Comparison of ENCODE assay signal across 12 cellular contexts in the genomic region with DNA sequence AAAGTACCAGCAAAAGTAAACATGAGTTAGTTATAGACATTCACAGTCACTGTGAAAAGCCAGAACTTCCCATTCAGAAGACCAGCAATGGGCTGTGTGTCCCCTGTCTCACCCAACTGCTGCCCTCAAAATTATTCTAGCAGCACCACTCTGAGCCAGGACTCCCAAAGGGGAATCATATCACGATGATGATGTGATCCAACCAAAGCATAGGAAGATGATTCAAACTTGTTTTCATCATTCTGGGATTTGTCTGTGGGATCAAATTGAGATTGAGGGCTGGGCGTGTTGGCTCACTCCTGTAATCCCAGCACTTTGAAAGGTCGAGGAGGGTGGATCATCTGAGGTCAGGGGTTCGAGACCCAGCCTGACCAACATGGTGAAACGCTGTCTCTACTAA. TPM values are rescaled to one million over a fixed set of nuclear protein-coding genes. Genes with fewer than 3 reads are reported as not detected.
"Had no signal": no experiment of that assay in that cellular context is flagged by ENCODE, and none has a peak within 500 bp of the region (broad histone marks: within the 10 kb centered on the region; RNA-seq: fewer than 3 reads in every experiment).

No MANE protein-coding gene starts in this region.

- H3K4me3 Mint-ChIP-seq: activated naive CD8-positive, alpha-beta T cell treated with anti-CD3 and anti-CD28 coated beads, Interleukin-2, amount 50 U/mL, for 24 hours; natural killer cell had no signal

- DNase-seq: activated CD4-positive, alpha-beta T cell treated with anti-CD3 and anti-CD28 coated beads for 48 hours; activated CD8-positive, alpha-beta memory T cell treated with anti-CD3 and anti-CD28 coated beads for 24 hours; activated effector memory CD4-positive, alpha-beta T cell treated with anti-CD3 and anti-CD28 coated beads, Interleukin-2, amount 50 U/mL, for 16 hours; activated naive CD8-positive, alpha-beta T cell treated with anti-CD3 and anti-CD28 coated beads, Interleukin-2, amount 50 U/mL, for 24 hours; left lung; mucosa of descending colon; natural killer cell; stimulated activated CD4-positive, alpha-beta T cell treated with anti-CD3 and anti-CD28 coated beads, Interleukin-12 subunit alpha, Interleukin-12 subunit beta, amount 100 ng/mL, for 4 hours; stimulated activated CD4-positive, alpha-beta T cell treated with anti-CD3 and anti-CD28 coated beads, Interleukin-2, amount 100 ng/mL, for 24 hours; trophoblast cell had no signal

- H3K9me3 Mint-ChIP-seq: activated naive CD8-positive, alpha-beta T cell treated with anti-CD3 and anti-CD28 coated beads, Interleukin-2, amount 50 U/mL, for 24 hours; natural killer cell had no signal

- H3K27me3 Mint-ChIP-seq: activated naive CD8-positive, alpha-beta T cell treated with anti-CD3 and anti-CD28 coated beads, Interleukin-2, amount 50 U/mL, for 24 hours had no signal

- H3K27ac ChIP-seq: hepatocyte, left lung had no signal

- H3K27ac Mint-ChIP-seq: activated naive CD8-positive, alpha-beta T cell treated with anti-CD3 and anti-CD28 coated beads, Interleukin-2, amount 50 U/mL, for 24 hours; natural killer cell had no signal

- H3K4me3 ChIP-seq: hepatocyte, left lung, mucosa of descending colon had no signal

- H3K36me3 Mint-ChIP-seq: natural killer cell had no signal

RNA-seq across cellular contexts. Expression of a gene that starts 45.5 kb away (rescaled TPM):
- total RNA-seq: glomerular endothelial cell had no signal
